In the genomic region with DNA sequence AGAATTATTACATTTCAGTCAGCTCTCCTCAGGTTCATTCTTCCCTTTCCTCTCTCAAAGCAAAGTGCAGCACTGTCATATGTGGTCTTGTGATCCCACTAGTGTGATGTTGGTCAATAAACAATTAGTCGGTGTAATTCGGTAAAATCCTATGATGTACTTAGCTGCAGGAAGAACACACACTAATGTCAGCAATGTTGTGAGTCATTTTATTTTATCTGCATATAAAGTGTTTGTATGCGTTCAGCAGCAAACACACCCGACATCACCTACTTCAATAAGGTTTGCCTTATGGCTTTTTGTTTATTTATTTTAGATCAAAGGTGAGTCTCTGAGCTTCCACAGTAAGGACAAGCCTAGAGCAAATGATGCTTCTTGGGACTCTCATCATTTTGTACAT, we compare ENCODE assay signal across 21 cellular contexts. TPM values are rescaled to one million over a fixed set of nuclear protein-coding genes. Genes with fewer than 3 reads are reported as not detected.
DNase-seq lines count a peak whose midpoint lies in the region; ATAC-seq, FAIRE-seq and TF ChIP-seq lines count a peak whose summit lies in the region.
"Had no signal": no experiment of that assay in that cellular context is flagged by ENCODE, and none has a peak within 500 bp of the region (broad histone marks: within the 10 kb centered on the region; RNA-seq: fewer than 3 reads in every experiment).

No MANE protein-coding gene starts in this region.

- H3K9ac ChIP-seq in HepG2 (ENCODE audit: insufficient read depth, low read depth, low read length), result no peak overlapping the region

- ATAC-seq in HepG2, result no peak
- ATAC-seq in right lobe of liver, result no peak
- ATAC-seq in Panc1, result peak; percentile 76
- ATAC-seq in T-helper 17 cell, result no peak
- no peak for ATAC-seq in activated CD8-positive, alpha-beta memory T cell treated with anti-CD3 and anti-CD28 coated beads, Interleukin-2, amount 10 ng/mL, durations not matched to agents 7 days and 5 days
- ATAC-seq: activated CD8-positive, alpha-beta T cell treated with anti-CD3 and anti-CD28 coated beads for 36 hours; activated naive CD4-positive, alpha-beta T cell treated with anti-CD3 and anti-CD28 coated beads, Interleukin-2, amount 50 U/mL, for 72 hours; CD8-positive, alpha-beta T cell had no signal

- no peak overlapping the region for H3K4me2 ChIP-seq in HepG2 (ENCODE audit: low read depth, low read length)

- H3K4me3 ChIP-seq in HepG2 (replicated peaks in 1 of 3; ENCODE audit: insufficient read depth in 1 of 3, low read depth in 2 of 3, low read length in 3 of 3) (no peak overlapping the region), right lobe of liver (no peak overlapping the region), Panc1 (ENCODE audit: low read depth in 2 of 2, low read length in 2 of 2) (no peak overlapping the region), fibroblast of villous mesenchyme (ENCODE audit: low read depth, low read length) (no peak overlapping the region), WERI-Rb-1 (ENCODE audit: low read depth, low read length) (no peak overlapping the region)
- H3K4me3 ChIP-seq: ascending aorta, dorsolateral prefrontal cortex, SJSA1, tibial nerve had no signal

- peak; percentile 11 for DNase-seq in HepG2 (ENCODE audit: low spot score)
- no peak for DNase-seq in right lobe of liver
- DNase-seq in Panc1 (ENCODE audit: low read depth, low spot score), result no peak
- peak; percentile 57 for DNase-seq in fibroblast of villous mesenchyme (ENCODE audit: low read depth)
- DNase-seq in mesothelial cell of epicardium (ENCODE audit: low spot score in 2 of 2, unreplicated experiment in 2 of 2), result no peak
- DNase-seq in WERI-Rb-1, result no peak
- DNase-seq in T-helper 17 cell, result no peak
- no peak for DNase-seq in activated CD8-positive, alpha-beta memory T cell treated with anti-CD3 and anti-CD28 coated beads, Interleukin-2, amount 10 ng/mL, durations not matched to agents 7 days and 5 days
- DNase-seq: activated CD8-positive, alpha-beta T cell treated with anti-CD3 and anti-CD28 coated beads for 36 hours; CD8-positive, alpha-beta T cell; dorsolateral prefrontal cortex; GDM1; Kasumi-1; NCI-H1694 treated with DMSO at 0.1 percent for 48 hours; NCI-H524 treated with DMSO at 0.1 percent for 48 hours had no signal

- POLR2A ChIA-PET in HepG2 (lab: Yijun Ruan, JAX), result no interaction called here
- POLR2A ChIA-PET in Panc1 (lab: Charles Lee), result interaction anchor here (0.7 kb wide), 2 partner anchors 16 to 18 kb away, joined by 3 to 5 read pairs; no protein-coding TSS in a partner anchor

- no peak overlapping the region for H2AFZ ChIP-seq in HepG2 (ENCODE audit: low read length)

- no peaks in the 10 kb centered on the region for H3K27me3 ChIP-seq in HepG2 (ENCODE audit: control insufficient read depth in 1 of 2, insufficient read depth in 2 of 2, low read length in 2 of 2)
- no peaks in the 10 kb centered on the region for H3K27me3 ChIP-seq in right lobe of liver
- no peaks in the 10 kb centered on the region for H3K27me3 ChIP-seq in Panc1 (ENCODE audit: control insufficient read depth, insufficient read depth, low read length)
- no peaks in the 10 kb centered on the region for H3K27me3 ChIP-seq in WERI-Rb-1 (ENCODE audit: insufficient read depth, low read depth, severe bottlenecking)
- H3K27me3 ChIP-seq: ascending aorta, dorsolateral prefrontal cortex, SJSA1, tibial nerve had no signal

- no peaks in the 10 kb centered on the region for H3K27me3 Mint-ChIP-seq in mesothelial cell of epicardium (ENCODE audit: low read depth)
- H3K27me3 Mint-ChIP-seq in T-helper 17 cell, result peaks cover 55% of the 10 kb centered on the region
- peaks cover 19% of the 10 kb centered on the region for H3K27me3 Mint-ChIP-seq in activated CD8-positive, alpha-beta memory T cell treated with anti-CD3 and anti-CD28 coated beads, Interleukin-2, amount 10 ng/mL, durations not matched to agents 7 days and 5 days

- no peak; a peak in 1 of 4 replicates for TF ChIP-seq EP300 in HepG2 (IDR thresholded peaks at IDR 0.05; ENCODE audit: low read depth in 2 of 2, low read length in 2 of 2)
- no peak for TF ChIP-seq EP300 in HepG2 (CRISPR knock-in tag; IDR thresholded peaks at IDR 0.05; ENCODE audit: borderline replicate concordance)

- TF ChIP-seq CTCF in HepG2 (CRISPR knock-in tag; IDR thresholded peaks at IDR 0.05) (no peak), right lobe of liver (IDR thresholded peaks at IDR 0.05) (no peak), Panc1 (IDR thresholded peaks at IDR 0.05) (no peak), fibroblast of villous mesenchyme (IDR thresholded peaks at IDR 0.05; ENCODE audit: insufficient read depth, low read depth, low read length) (no peak), mesothelial cell of epicardium (IDR thresholded peaks at IDR 0.05; ENCODE audit: unreplicated experiment) (no peak), WERI-Rb-1 (IDR thresholded peaks at IDR 0.05; ENCODE audit: low read depth, low read length) (no peak)

- in situ Hi-C loops in HepG2 (cut with HindIII; ENCODE audit: extremely low pct_ligation_motif_present, low pct_unique_long_range_greater_than_20kb) (no loop called here), Panc1 (cut with HindIII; ENCODE audit: low pct_unique_long_range_greater_than_20kb, low sequenced_read_pairs) (no loop called here)

- 35% methylated on average over 4 of the region's 4 CpGs for WGBS in HepG2 (ENCODE audit: low lambda C conversion rate)
- WGBS in right lobe of liver (ENCODE audit: insufficient coverage, low coverage, low lambda C conversion rate, missing lambda C conversion rate), result 48% methylated on average over 4 of the region's 4 CpGs

- TF ChIP-seq RAD21 in HepG2 (CRISPR knock-in tag; IDR thresholded peaks at IDR 0.05), result no peak

- H3K9me3 Mint-ChIP-seq in mesothelial cell of epicardium, result peaks cover 5% of the 10 kb centered on the region
- H3K9me3 Mint-ChIP-seq in activated CD8-positive, alpha-beta memory T cell treated with anti-CD3 and anti-CD28 coated beads, Interleukin-2, amount 10 ng/mL, durations not matched to agents 7 days and 5 days (ENCODE audit: low read depth), result no peaks in the 10 kb centered on the region
- H3K9me3 Mint-ChIP-seq: activated CD8-positive, alpha-beta T cell treated with anti-CD3 and anti-CD28 coated beads for 36 hours; activated naive CD4-positive, alpha-beta T cell treated with anti-CD3 and anti-CD28 coated beads, Interleukin-2, amount 50 U/mL, for 72 hours; CD8-positive, alpha-beta T cell; nephron had no signal

- H3K36me3 Mint-ChIP-seq in mesothelial cell of epicardium (peaks cover 11% of the 10 kb centered on the region), T-helper 17 cell (ENCODE audit: low read depth) (peaks cover 3% of the 10 kb centered on the region)
- H3K36me3 Mint-ChIP-seq in activated CD8-positive, alpha-beta memory T cell treated with anti-CD3 and anti-CD28 coated beads, Interleukin-2, amount 10 ng/mL, durations not matched to agents 7 days and 5 days, result no peaks in the 10 kb centered on the region
- H3K36me3 Mint-ChIP-seq: activated naive CD4-positive, alpha-beta T cell treated with anti-CD3 and anti-CD28 coated beads, Interleukin-2, amount 50 U/mL, for 72 hours; CD8-positive, alpha-beta T cell had no signal

- no peaks in the 10 kb centered on the region for H3K9me3 ChIP-seq in HepG2 (ENCODE audit: low read length)
- H3K9me3 ChIP-seq in right lobe of liver, result no peaks in the 10 kb centered on the region
- H3K9me3 ChIP-seq in Panc1 (ENCODE audit: control insufficient read depth, insufficient read depth, low read depth, low read length), result no peaks in the 10 kb centered on the region
- H3K9me3 ChIP-seq in WERI-Rb-1 (ENCODE audit: severe bottlenecking), result no peaks in the 10 kb centered on the region
- no peaks in the 10 kb centered on the region for H3K9me3 ChIP-seq in T-helper 17 cell (ENCODE audit: control insufficient read depth, low read length, poor library complexity, severe bottlenecking)
- H3K9me3 ChIP-seq: ascending aorta, SJSA1, tibial nerve had no signal

- H3K27ac Mint-ChIP-seq in mesothelial cell of epicardium, result no peak overlapping the region
- no peak overlapping the region for H3K27ac Mint-ChIP-seq in T-helper 17 cell
- no peak overlapping the region for H3K27ac Mint-ChIP-seq in activated CD8-positive, alpha-beta memory T cell treated with anti-CD3 and anti-CD28 coated beads, Interleukin-2, amount 10 ng/mL, durations not matched to agents 7 days and 5 days
- H3K27ac Mint-ChIP-seq: activated CD8-positive, alpha-beta T cell treated with anti-CD3 and anti-CD28 coated beads for 36 hours; activated naive CD4-positive, alpha-beta T cell treated with anti-CD3 and anti-CD28 coated beads, Interleukin-2, amount 50 U/mL, for 72 hours; CD8-positive, alpha-beta T cell; nephron had no signal

- no peak for FAIRE-seq in HepG2 (lab: Jason Lieb, UNC)
- FAIRE-seq: islet of Langerhans had no signal

- no peaks in the 10 kb centered on the region for H3K79me2 ChIP-seq in HepG2 (ENCODE audit: insufficient read depth, low read length)

- H3K4me1 Mint-ChIP-seq in mesothelial cell of epicardium (peaks cover 23% of the 10 kb centered on the region), T-helper 17 cell (no peaks in the 10 kb centered on the region)
- H3K4me1 Mint-ChIP-seq in activated CD8-positive, alpha-beta memory T cell treated with anti-CD3 and anti-CD28 coated beads, Interleukin-2, amount 10 ng/mL, durations not matched to agents 7 days and 5 days, result no peaks in the 10 kb centered on the region

- TF ChIP-seq POLR2A in HepG2 (IDR thresholded peaks at IDR 0.05; ENCODE audit: insufficient read depth in 1 of 2, low read depth in 2 of 2, low read length in 2 of 2) (no peak), right lobe of liver (IDR thresholded peaks at IDR 0.05) (no peak)

- CTCF ChIA-PET in HepG2 (lab: Yijun Ruan, JAX; ENCODE audit: low intra/inter-chr PET ratio, low total read pairs), result no interaction called here
- CTCF ChIA-PET in Panc1 (lab: Charles Lee), result no interaction called here
- CTCF ChIA-PET in activated CD8-positive, alpha-beta memory T cell treated with anti-CD3 and anti-CD28 coated beads, Interleukin-2, amount 10 ng/mL, durations not matched to agents 7 days and 5 days (lab: Charles Lee), result no interaction called here

- no peaks in the 10 kb centered on the region for H3K36me3 ChIP-seq in HepG2 (replicated peaks in 1 of 2; ENCODE audit: control insufficient read depth in 1 of 2, insufficient read depth in 2 of 2, low read length in 2 of 2)
- no peaks in the 10 kb centered on the region for H3K36me3 ChIP-seq in right lobe of liver
- no peaks in the 10 kb centered on the region for H3K36me3 ChIP-seq in Panc1 (ENCODE audit: control insufficient read depth, insufficient read depth, low read length)
- H3K36me3 ChIP-seq in WERI-Rb-1, result no peaks in the 10 kb centered on the region
- H3K36me3 ChIP-seq: ascending aorta, tibial nerve had no signal

- no peak overlapping the region for H3K4me3 Mint-ChIP-seq in mesothelial cell of epicardium
- no peak overlapping the region for H3K4me3 Mint-ChIP-seq in T-helper 17 cell
- no peak overlapping the region for H3K4me3 Mint-ChIP-seq in activated CD8-positive, alpha-beta memory T cell treated with anti-CD3 and anti-CD28 coated beads, Interleukin-2, amount 10 ng/mL, durations not matched to agents 7 days and 5 days
- H3K4me3 Mint-ChIP-seq: activated CD8-positive, alpha-beta T cell treated with anti-CD3 and anti-CD28 coated beads for 36 hours; CD8-positive, alpha-beta T cell; nephron had no signal

- H4K20me1 ChIP-seq in HepG2 (ENCODE audit: insufficient read depth, low read length), result no peaks in the 10 kb centered on the region

- H3K4me1 ChIP-seq in HepG2 (ENCODE audit: insufficient read depth, low read length) (peaks cover 51% of the 10 kb centered on the region), right lobe of liver (no peaks in the 10 kb centered on the region), Panc1 (ENCODE audit: control insufficient read depth, insufficient read depth, low read length) (peaks cover 96% of the 10 kb centered on the region)

- intact Hi-C loops in HepG2 (cut with micrococcal nuclease; ENCODE audit: unreplicated experiment), result no loop called here
- intact Hi-C loops in right lobe of liver (cut with DNase I), result no loop called here
- intact Hi-C loops in Panc1 (cut with micrococcal nuclease; ENCODE audit: unreplicated experiment), result no loop called here

- BruUV-seq in HepG2 (replicated peaks; lab: Mats Ljungman, UMichigan), result no TSS peak
- BruUV-seq in Panc1 (replicated peaks; lab: Mats Ljungman, UMichigan), result no TSS peak

- H3K27ac ChIP-seq in HepG2 (ENCODE audit: extremely low read length, insufficient read depth, low read length) (no peak overlapping the region), right lobe of liver (no peak overlapping the region), Panc1 (ENCODE audit: low read length) (peak overlapping the region; percentile 76), WERI-Rb-1 (no peak overlapping the region)
- H3K27ac ChIP-seq: ascending aorta, dorsolateral prefrontal cortex, SJSA1, tibial nerve had no signal

RNA-seq across cellular contexts. Expression of a gene that starts 47.8 kb away (rescaled TPM):
- total RNA-seq in HepG2 (2016; rRNA removed; fragmentation: Illumina TruSeq; extraction: Trizol) (4.7 and 8.4 TPM in 2 replicates), right lobe of liver (1 to 10 TPM; 1.6 to 4.6 (median 2.1) TPM), Panc1 (2021; ENCODE audit: unreplicated experiment) (209 TPM), fibroblast of villous mesenchyme (77.3 and 104 TPM in 2 replicates), mesothelial cell of epicardium (71.8 to 75.8 TPM (median 74.9 TPM) in 3 replicates), T-helper 17 cell (under 1 TPM in 1 of 2 donors, not detected in 1; 0.05 TPM)
- total RNA-seq in HepG2 (2016; cell fraction: cytosol; rRNA removed; fragmentation: Illumina TruSeq; extraction: Trizol; ENCODE audit: low read depth), result 0.62 and 1.8 TPM in 2 replicates
- 4.2 and 7.6 TPM in 2 replicates for total RNA-seq in HepG2 (2016; cell fraction: insoluble cytoplasmic fraction; rRNA removed; fragmentation: Illumina TruSeq; extraction: Trizol)
- 3.1 TPM in 2 replicates for total RNA-seq in HepG2 (2016; cell fraction: membrane; rRNA removed; fragmentation: Illumina TruSeq; extraction: Trizol)
- total RNA-seq in HepG2 (2016; cell fraction: nucleus; rRNA removed; fragmentation: Illumina TruSeq; extraction: Trizol), result 7.0 and 8.7 TPM in 2 replicates
- 3.8 and 3.9 TPM in 2 replicates for polyA plus RNA-seq in HepG2 (2011; rRNA removed)
- polyA plus RNA-seq in HepG2 (2011; cell fraction: cytosol; rRNA removed), result 2.5 and 3.0 TPM in 2 replicates
- polyA plus RNA-seq in HepG2 (2011; cell fraction: nucleus; rRNA removed), result 4.6 and 5.5 TPM in 2 replicates
- polyA plus RNA-seq in HepG2 (2012), result 2.9 and 3.3 TPM in 2 replicates
- 0.25 and 0.35 TPM in 2 replicates for polyA plus RNA-seq in HepG2 (2016; cell fraction: cytosol; fragmentation: Illumina TruSeq; extraction: Trizol; ENCODE audit: low read depth)
- 3.8 and 4.5 TPM in 2 replicates for polyA plus RNA-seq in HepG2 (2016; cell fraction: insoluble cytoplasmic fraction; fragmentation: Illumina TruSeq; extraction: Trizol; ENCODE audit: low read depth)
- polyA plus RNA-seq in HepG2 (2016; cell fraction: membrane; fragmentation: Illumina TruSeq; extraction: Trizol; ENCODE audit: low read depth), result 0.82 and 1.2 TPM in 2 replicates
- polyA plus RNA-seq in HepG2 (2016; cell fraction: nucleus; fragmentation: Illumina TruSeq; extraction: Trizol; ENCODE audit: insufficient read depth, low read depth), result 2.7 and 4.5 TPM in 2 replicates
- 16.6 and 45.9 TPM in 2 replicates for polyA minus RNA-seq in HepG2 (2011; rRNA and poly(A)+ RNA removed; ENCODE audit: low replicate concordance)
- 4.8 and 5.0 TPM in 2 replicates for polyA minus RNA-seq in HepG2 (2011; cell fraction: cytosol; rRNA and poly(A)+ RNA removed)
- polyA minus RNA-seq in HepG2 (2011; cell fraction: nucleus; rRNA and poly(A)+ RNA removed), result 10.2 and 13.1 TPM in 2 replicates
- 50.0 TPM for polyA plus RNA-seq in Panc1 (2012; ENCODE audit: insufficient read length)
- 1 to 10 TPM in 1 of 2 experiments, under 1 TPM in 1; 0.32 to 1.1 TPM for total RNA-seq in activated CD8-positive, alpha-beta memory T cell treated with anti-CD3 and anti-CD28 coated beads, Interleukin-2, amount 10 ng/mL, durations not matched to agents 7 days and 5 days
- total RNA-seq: CD8-positive, alpha-beta T cell had no signal

Comparison
In these comparisons a context has a peak if more than half of its experiments do, and no peak if none do; other contexts are left out.
1. DNase-seq: peak in HepG2 (single experiment) and fibroblast of villous mesenchyme (single experiment); none in right lobe of liver (0 of 3), Panc1 (single experiment), mesothelial cell of epicardium (0 of 2), WERI-Rb-1 (single experiment), T-helper 17 cell (0 of 3) and activated CD8-positive, alpha-beta memory T cell treated with anti-CD3 and anti-CD28 coated beads, Interleukin-2, amount 10 ng/mL, durations not matched to agents 7 days and 5 days (single experiment).